ENCODE assay signal across 12 cellular contexts in genomic region chr3:98784666-98785600, GRCh38. TPM values are rescaled to one million over a fixed set of nuclear protein-coding genes. Genes with fewer than 3 reads are reported as not detected.
DNase-seq lines count a peak whose midpoint lies in the region; ATAC-seq and TF ChIP-seq lines count a peak whose summit lies in the region.
"Had no signal": no experiment of that assay in that cellular context is flagged by ENCODE, and none has a peak within 500 bp of the region (broad histone marks: within the 10 kb centered on the region; RNA-seq: fewer than 3 reads in every experiment).

No MANE protein-coding gene starts in this region.

- peak overlapping the region; percentile 26 for H4K91ac ChIP-seq in IMR-90 (ENCODE audit: insufficient read depth, low read depth, low read length)

- H3K4me3 ChIP-seq in IMR-90 (ENCODE audit: insufficient read depth, low read depth, low read length), result no peak overlapping the region
- no peak overlapping the region for H3K4me3 ChIP-seq in brain microvascular endothelial cell (ENCODE audit: low read depth, low read length)
- H3K4me3 ChIP-seq: HAP-1, K562 had no signal

- TF ChIP-seq CTCF in IMR-90 (conservative IDR thresholded peaks at IDR 0.05; ENCODE audit: low read depth, low read length) (no peak), brain microvascular endothelial cell (IDR thresholded peaks at IDR 0.05; ENCODE audit: low read depth, low read length, missing control alignments) (no peak)

- peak overlapping the region; percentile 3; the same call in 1 of the 2 replicates for H3K23ac ChIP-seq in IMR-90 (ENCODE audit: low read depth, low read length)

- no peak for TF ChIP-seq RAD21 in IMR-90 (IDR thresholded peaks at IDR 0.05; ENCODE audit: low read length)

- POLR2A ChIA-PET in IMR-90 (lab: Charles Lee; ENCODE audit: unreplicated experiment), result no interaction called here

- H3K27me3 ChIP-seq in IMR-90 (ENCODE audit: control insufficient read depth, insufficient read depth, low read length) (no peaks in the 10 kb centered on the region), brain microvascular endothelial cell (replicated peaks) (no peaks in the 10 kb centered on the region)

- peak overlapping the region; percentile 89 for H3K18ac ChIP-seq in IMR-90 (ENCODE audit: low read depth, low read length)

- 0 out of 2 replicates have a peak overlapping the region, but pooled peaks have one; percentile 1 for H2AK5ac ChIP-seq in IMR-90 (ENCODE audit: low read depth, low read length)

- peak overlapping the region; percentile 3; the same call in 1 of the 3 replicates for H2BK15ac ChIP-seq in IMR-90 (ENCODE audit: low read depth, low read length)

- DNase-seq in A172 (ENCODE audit: low spot score) (peak; percentile 57), IMR-90 (peak; percentile 94), brain microvascular endothelial cell (peak; percentile 83), left lobe of liver (ENCODE audit: low spot score) (no peak), NCI-H510A treated with DMSO at 0.1 percent for 48 hours (lab: John Stamatoyannopoulos, UW) (no peak)
- no peak for DNase-seq in activated effector memory CD4-positive, alpha-beta T cell treated with Interleukin-2 at 50 U/mL for 16 hours
- DNase-seq: anterior cingulate cortex had no signal

- CTCF ChIA-PET in IMR-90 (lab: Yijun Ruan, JAX), result interaction anchor here (0.6 kb wide), 1 partner anchor 57 kb away, joined by 6 read pairs; no protein-coding TSS in a partner anchor

- peak overlapping the region; percentile 63 for H2BK5ac ChIP-seq in IMR-90 (ENCODE audit: low read depth, low read length, poor library complexity, severe bottlenecking)

- no TSS peak for BruUV-seq in IMR-90 (replicated peaks; lab: Mats Ljungman, UMichigan)

- H3K9me1 ChIP-seq in IMR-90 (ENCODE audit: insufficient read depth, low read length), result peaks cover 12% of the 10 kb centered on the region

- H3K36me3 ChIP-seq in IMR-90 (ENCODE audit: control insufficient read depth, insufficient read depth, low read length), result no peaks in the 10 kb centered on the region
- H3K36me3 ChIP-seq in brain microvascular endothelial cell (replicated peaks), result no peaks in the 10 kb centered on the region
- H3K36me3 ChIP-seq: HAP-1 had no signal

- in situ Hi-C loops in IMR-90 (cut with MboI; ENCODE audit: low sequenced_read_pairs) (loop anchor here (10.0 kb wide), 1 partner anchor 180 kb away; no protein-coding TSS in a partner anchor), brain microvascular endothelial cell (cut with HindIII; ENCODE audit: low pct_ligation_motif_present, low sequenced_read_pairs) (loop anchor here (25.0 kb wide), 1 partner anchor 173 kb away; no protein-coding TSS in a partner anchor)

- peaks cover 10% of the 10 kb centered on the region for H3K4me1 ChIP-seq in IMR-90 (ENCODE audit: control insufficient read depth, insufficient read depth, low read length)
- H3K4me1 ChIP-seq: HAP-1 had no signal

- H3K4ac ChIP-seq in IMR-90 (ENCODE audit: low read depth, low read length), result 0 out of 2 replicates have a peak overlapping the region, but pooled peaks have one; percentile 51

- dilution Hi-C loops in IMR-90 (cut with HindIII; ENCODE audit: low sequenced_read_pairs, unreplicated experiment), result no loop called here

- H2AK9ac ChIP-seq in IMR-90 (replicated peaks; ENCODE audit: low read depth, low read length, poor library complexity), result no peak overlapping the region

- no peaks in the 10 kb centered on the region for H3K9me3 ChIP-seq in IMR-90 (ENCODE audit: control insufficient read depth, insufficient read depth, low read length)
- H3K9me3 ChIP-seq: HAP-1 had no signal

- H4K5ac ChIP-seq in IMR-90 (ENCODE audit: low read depth, low read length), result peak overlapping the region; percentile 92

- H4K20me1 ChIP-seq in IMR-90 (ENCODE audit: insufficient read depth, low read length), result no peaks in the 10 kb centered on the region

- H2AFZ ChIP-seq in IMR-90 (replicated peaks; ENCODE audit: low read length, poor library complexity), result no peak overlapping the region

- peak overlapping the region; percentile 31; the same call in 1 of the 2 replicates for H3K4me2 ChIP-seq in IMR-90 (ENCODE audit: low read depth, low read length)

- 0 out of 4 replicates have a peak, but pooled peaks cover 0 to 4% of the 10 kb centered on the region in 2 experiments for H3K79me1 ChIP-seq in IMR-90 (ENCODE audit: low read depth in 1 of 2, low read length in 2 of 2)

- no peak overlapping the region; the same call in 1 of the 2 replicates for H3K14ac ChIP-seq in IMR-90 (replicated peaks; ENCODE audit: low read depth, low read length)

- H2BK20ac ChIP-seq in IMR-90 (ENCODE audit: low read depth, low read length), result peak overlapping the region; percentile 5; the same call in 1 of the 2 replicates

- peak overlapping the region; percentile 7 for H2BK120ac ChIP-seq in IMR-90 (ENCODE audit: low read depth, low read length)

- H4K8ac ChIP-seq in IMR-90 (ENCODE audit: low read depth in 2 of 2, low read length in 2 of 2), result peak overlapping the region in 1 of 2 experiments; percentile 16; a peak in 2 of 4 replicates

- intact Hi-C loops in IMR-90 (cut with micrococcal nuclease), result no loop called here

- H3K27ac ChIP-seq in IMR-90 (ENCODE audit: insufficient read depth, low read length), result peak overlapping the region; percentile 75; the same call in 1 of the 2 replicates
- peak overlapping the region; percentile 72 for H3K27ac ChIP-seq in brain microvascular endothelial cell

- H3K9ac ChIP-seq in IMR-90 (ENCODE audit: low read depth, low read length), result no peak overlapping the region

- no peak for TF ChIP-seq POLR2A in IMR-90 (IDR thresholded peaks at IDR 0.05; ENCODE audit: low read depth, low read length)

- no peak overlapping the region for H3K56ac ChIP-seq in IMR-90 (ENCODE audit: extremely low read depth, insufficient read depth, low read length)

- no CpG with 5 or more reads among the region's 3 CpGs for WGBS in IMR-90 (ENCODE audit: extremely low coverage in 2 of 2, insufficient read length in 1 of 2), 2 experiments

- ATAC-seq in IMR-90 (ENCODE audit: low read depth) (peak; percentile 89), left lobe of liver (peak; percentile 16), GM19452 (IDR thresholded peaks at IDR 0.05; ENCODE audit: unreplicated experiment) (no peak), GM18498 (IDR thresholded peaks at IDR 0.05; ENCODE audit: unreplicated experiment) (no peak)
- ATAC-seq: K562 had no signal

TF ChIP-seq in IMR-90, 13 proteins besides CTCF, POLR2A, EP300 and RAD21:
- TF ChIP-seq MXI1 (IDR thresholded peaks at IDR 0.05; ENCODE audit: borderline replicate concordance, low read depth, low read length) (no peak), FOS (IDR thresholded peaks at IDR 0.05; ENCODE audit: low read depth, low read length) (peak; percentile 57; the same call in 1 of the 2 replicates), CEBPB (IDR thresholded peaks at IDR 0.05; ENCODE audit: low read depth, low read length) (peak; percentile 99)

RNA-seq across cellular contexts. Expression of gene ST3GAL6, which starts 21.8 kb away (rescaled TPM):
- 4.0 and 11.1 TPM in 2 replicates for total RNA-seq in A172 (2014; rRNA removed; shearing (Covaris generic))
- total RNA-seq in IMR-90 (2012; rRNA removed) (0.36 and 1.4 TPM in 2 replicates), left lobe of liver (41.8 TPM)
- polyA plus RNA-seq in IMR-90 (2012; rRNA removed), result 0.83 and 0.99 TPM in 2 replicates
- polyA plus RNA-seq in IMR-90 (2012; cell fraction: cytosol; rRNA removed), result 0.20 TPM in 1 of 2 replicates, not detected in the other
- 0.09 and 1.2 TPM in 2 replicates for polyA plus RNA-seq in IMR-90 (2012; cell fraction: nucleus; rRNA removed; ENCODE audit: low replicate concordance)
- total RNA-seq: B cell, K562 had no signal

Comparison
In these comparisons a context has a peak if more than half of its experiments do, and no peak if none do; other contexts are left out.
1. DNase-seq: peak in A172 (single experiment), IMR-90 (single experiment) and brain microvascular endothelial cell (single experiment); none in left lobe of liver (single experiment), NCI-H510A treated with DMSO at 0.1 percent for 48 hours (single experiment) and activated effector memory CD4-positive, alpha-beta T cell treated with Interleukin-2 at 50 U/mL for 16 hours (single experiment).
2. ATAC-seq: peak in IMR-90 (single experiment) and left lobe of liver (single experiment); none in GM19452 (single experiment) and GM18498 (single experiment).